ENCODE assay signal across 1 cellular context in the genomic region with DNA sequence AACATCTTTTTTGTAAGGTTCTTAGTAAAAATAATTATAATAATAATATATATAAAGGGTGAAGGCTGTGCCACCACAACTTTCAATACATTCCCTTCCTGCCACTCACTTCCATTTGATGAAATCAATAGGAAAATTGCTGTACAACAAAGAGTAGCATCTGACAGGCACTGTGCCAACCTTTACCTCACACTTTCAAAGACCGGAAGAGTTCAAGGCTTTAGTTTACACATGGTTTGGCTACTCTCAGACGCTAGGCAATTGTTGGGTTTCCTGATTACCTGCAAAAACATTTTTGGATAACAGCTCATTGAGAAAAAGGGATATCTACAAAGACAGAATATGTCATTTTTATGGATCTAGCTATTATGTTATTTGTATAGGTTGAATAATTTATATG.
TF ChIP-seq lines count a peak whose summit lies in the region.

No MANE protein-coding gene starts in this region.

TF ChIP-seq in WTC11, 78 proteins besides CTCF, POLR2A, EP300 and RAD21 (continued from another document):
- TF ChIP-seq, protein P1, sequence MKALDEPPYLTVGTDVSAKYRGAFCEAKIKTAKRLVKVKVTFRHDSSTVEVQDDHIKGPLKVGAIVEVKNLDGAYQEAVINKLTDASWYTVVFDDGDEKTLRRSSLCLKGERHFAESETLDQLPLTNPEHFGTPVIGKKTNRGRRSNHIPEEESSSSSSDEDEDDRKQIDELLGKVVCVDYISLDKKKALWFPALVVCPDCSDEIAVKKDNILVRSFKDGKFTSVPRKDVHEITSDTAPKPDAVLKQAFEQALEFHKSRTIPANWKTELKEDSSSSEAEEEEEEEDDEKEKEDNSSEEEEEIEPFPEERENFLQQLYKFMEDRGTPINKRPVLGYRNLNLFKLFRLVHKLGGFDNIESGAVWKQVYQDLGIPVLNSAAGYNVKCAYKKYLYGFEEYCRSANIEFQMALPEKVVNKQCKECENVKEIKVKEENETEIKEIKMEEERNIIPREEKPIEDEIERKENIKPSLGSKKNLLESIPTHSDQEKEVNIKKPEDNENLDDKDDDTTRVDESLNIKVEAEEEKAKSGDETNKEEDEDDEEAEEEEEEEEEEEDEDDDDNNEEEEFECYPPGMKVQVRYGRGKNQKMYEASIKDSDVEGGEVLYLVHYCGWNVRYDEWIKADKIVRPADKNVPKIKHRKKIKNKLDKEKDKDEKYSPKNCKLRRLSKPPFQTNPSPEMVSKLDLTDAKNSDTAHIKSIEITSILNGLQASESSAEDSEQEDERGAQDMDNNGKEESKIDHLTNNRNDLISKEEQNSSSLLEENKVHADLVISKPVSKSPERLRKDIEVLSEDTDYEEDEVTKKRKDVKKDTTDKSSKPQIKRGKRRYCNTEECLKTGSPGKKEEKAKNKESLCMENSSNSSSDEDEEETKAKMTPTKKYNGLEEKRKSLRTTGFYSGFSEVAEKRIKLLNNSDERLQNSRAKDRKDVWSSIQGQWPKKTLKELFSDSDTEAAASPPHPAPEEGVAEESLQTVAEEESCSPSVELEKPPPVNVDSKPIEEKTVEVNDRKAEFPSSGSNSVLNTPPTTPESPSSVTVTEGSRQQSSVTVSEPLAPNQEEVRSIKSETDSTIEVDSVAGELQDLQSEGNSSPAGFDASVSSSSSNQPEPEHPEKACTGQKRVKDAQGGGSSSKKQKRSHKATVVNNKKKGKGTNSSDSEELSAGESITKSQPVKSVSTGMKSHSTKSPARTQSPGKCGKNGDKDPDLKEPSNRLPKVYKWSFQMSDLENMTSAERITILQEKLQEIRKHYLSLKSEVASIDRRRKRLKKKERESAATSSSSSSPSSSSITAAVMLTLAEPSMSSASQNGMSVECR (CRISPR knock-in tag; IDR thresholded peaks at IDR 0.05; ENCODE audit: borderline replicate concordance) = no peak
- TF ChIP-seq RORB (CRISPR knock-in tag; IDR thresholded peaks at IDR 0.05) = no peak
